Comparison of ENCODE assay signal across 8 cellular contexts in genomic region chr11:96306600-96306932, GRCh38. TPM values are rescaled to one million over a fixed set of nuclear protein-coding genes. Genes with fewer than 3 reads are reported as not detected.
A peak's percentile ranks its signal among the peaks of the same experiment; 100 is the strongest.
DNase-seq lines count a peak whose midpoint lies in the region; ATAC-seq, FAIRE-seq and TF ChIP-seq lines count a peak whose summit lies in the region.
"Had no signal": no experiment of that assay in that cellular context is flagged by ENCODE, and none has a peak within 500 bp of the region (broad histone marks: within the 10 kb centered on the region; RNA-seq: fewer than 3 reads in every experiment).

No MANE protein-coding gene starts in this region.

- H3K9me3 Mint-ChIP-seq in stimulated activated naive CD8-positive, alpha-beta T cell treated with anti-CD3 and anti-CD28 coated beads, Interleukin-15, Interleukin-2, amounts not matched to agents 100 ng/mL and 50 ng/mL, for 24 hours: no peaks in the 10 kb centered on the region

- no peaks in the 10 kb centered on the region for H3K27me3 Mint-ChIP-seq in stimulated activated naive CD8-positive, alpha-beta T cell treated with anti-CD3 and anti-CD28 coated beads, Interleukin-15, Interleukin-2, amounts not matched to agents 100 ng/mL and 50 ng/mL, for 24 hours

- intact Hi-C loops in ascending aorta (cut with DNase I): loop anchor here (2.0 kb wide), 2 partner anchors 18 to 64 kb away; no protein-coding TSS in a partner anchor
- intact Hi-C loops in lower lobe of right lung (cut with DNase I): no loop called here

- WGBS in HUES64: 64% methylated on average over 3 of the region's 3 CpGs

- peak in 1 of 2 donors; percentile 8 for ATAC-seq in lower lobe of right lung

- H3K4me1 ChIP-seq in HUES64 (ENCODE audit: insufficient read depth, low read length) (peaks cover 37% of the 10 kb centered on the region), ascending aorta (peaks cover 16 to 52% of the 10 kb centered on the region in 2 donors), lower lobe of right lung (peaks cover 72% of the 10 kb centered on the region)

- TF ChIP-seq POLR2A in GM12892 (IDR thresholded peaks at IDR 0.05; ENCODE audit: low read depth, low read length): no peak

- H3K4me3 ChIP-seq in HUES64 (ENCODE audit: low read length) (no peak overlapping the region; the same call in 1 of the 2 replicates), ascending aorta (peak overlapping the region in 1 of 2 donors; percentile 60), lower lobe of right lung (peak overlapping the region; percentile 20)

- H3K36me3 Mint-ChIP-seq in stimulated activated naive CD8-positive, alpha-beta T cell treated with anti-CD3 and anti-CD28 coated beads, Interleukin-15, Interleukin-2, amounts not matched to agents 100 ng/mL and 50 ng/mL, for 24 hours (ENCODE audit: low read depth): peaks cover 10% of the 10 kb centered on the region

- DNase-seq in ascending aorta (ENCODE audit: low spot score in 2 of 2): no peak
- DNase-seq in lower lobe of right lung: no peak
- no peak for DNase-seq in NCI-H510A (lab: John Stamatoyannopoulos, UW)
- DNase-seq in GM12892 (ENCODE audit: insufficient read length): no peak
- no peak for DNase-seq in NCI-H187 (lab: John Stamatoyannopoulos, UW)

- H3K27ac ChIP-seq in HUES64 (ENCODE audit: low read depth, low read length): no peak overlapping the region
- peak overlapping the region; percentile 66 to 74 for H3K27ac ChIP-seq in ascending aorta
- H3K27ac ChIP-seq in lower lobe of right lung: peak overlapping the region; percentile 87

- FAIRE-seq in GM12892 (lab: Jason Lieb, UNC): no peak
- FAIRE-seq: bronchial epithelial cell had no signal

- H3K9me3 ChIP-seq in HUES64 (ENCODE audit: insufficient read depth, low read depth, low read length): no peaks in the 10 kb centered on the region
- no peaks in the 10 kb centered on the region for H3K9me3 ChIP-seq in ascending aorta
- no peaks in the 10 kb centered on the region for H3K9me3 ChIP-seq in lower lobe of right lung

- H3K4me1 Mint-ChIP-seq in stimulated activated naive CD8-positive, alpha-beta T cell treated with anti-CD3 and anti-CD28 coated beads, Interleukin-15, Interleukin-2, amounts not matched to agents 100 ng/mL and 50 ng/mL, for 24 hours (ENCODE audit: low read depth): peaks cover 86% of the 10 kb centered on the region

- H3K27me3 ChIP-seq in HUES64 (ENCODE audit: insufficient read depth, low read length): no peaks in the 10 kb centered on the region
- no peaks in the 10 kb centered on the region for H3K27me3 ChIP-seq in ascending aorta
- H3K27me3 ChIP-seq in lower lobe of right lung (ENCODE audit: low read depth): no peaks in the 10 kb centered on the region

- TF ChIP-seq CTCF in ascending aorta (IDR thresholded peaks at IDR 0.05) (no peak), lower lobe of right lung (IDR thresholded peaks at IDR 0.05) (no peak)

- H3K36me3 ChIP-seq in HUES64 (ENCODE audit: insufficient read depth, low read length) (no peaks in the 10 kb centered on the region), ascending aorta (no peaks in the 10 kb centered on the region), lower lobe of right lung (no peaks in the 10 kb centered on the region)

- H3K9ac ChIP-seq in HUES64 (ENCODE audit: low read depth, low read length): peak overlapping the region; percentile 33; the same call in 1 of the 2 replicates

- peak overlapping the region; percentile 46 for H3K27ac Mint-ChIP-seq in stimulated activated naive CD8-positive, alpha-beta T cell treated with anti-CD3 and anti-CD28 coated beads, Interleukin-15, Interleukin-2, amounts not matched to agents 100 ng/mL and 50 ng/mL, for 24 hours

- H3K4me3 Mint-ChIP-seq in stimulated activated naive CD8-positive, alpha-beta T cell treated with anti-CD3 and anti-CD28 coated beads, Interleukin-15, Interleukin-2, amounts not matched to agents 100 ng/mL and 50 ng/mL, for 24 hours: peak overlapping the region; percentile 69

RNA-seq across cellular contexts. Expression of gene MAML2, which starts 36.4 kb away (rescaled TPM):
- 3.7 TPM for polyA plus RNA-seq in HUES64 (2013, experiment 1 of 2)
- polyA plus RNA-seq in HUES64 (2013, experiment 2 of 2): 6.8 TPM
- 13.2 TPM for total RNA-seq in ascending aorta
- total RNA-seq in lower lobe of right lung: 31.5 TPM
- 3.5 TPM for polyA plus RNA-seq in GM12892 (2012; ENCODE audit: missing spikeins)
